In genomic region chr9:91420471-91421021, GRCh38 we compare ENCODE assay signal across 9 cellular contexts. TPM values are rescaled to one million over a fixed set of nuclear protein-coding genes. Genes with fewer than 3 reads are reported as not detected.
A peak's percentile ranks its signal among the peaks of the same experiment; 100 is the strongest.
DNase-seq lines count a peak whose midpoint lies in the region; ATAC-seq and TF ChIP-seq lines count a peak whose summit lies in the region.
"Had no signal": no experiment of that assay in that cellular context is flagged by ENCODE, and none has a peak within 500 bp of the region (broad histone marks: within the 10 kb centered on the region; RNA-seq: fewer than 3 reads in every experiment).

No MANE protein-coding gene starts in this region.

- BruUV-seq in HCT116 (replicated peaks; lab: Mats Ljungman, UMichigan), result no TSS peak

- peaks cover 30 to 38% of the 10 kb centered on the region in 2 donors for H3K36me3 Mint-ChIP-seq in activated naive CD4-positive, alpha-beta T cell treated with anti-CD3 and anti-CD28 coated beads, Interleukin-2, amount 50 U/mL, for 72 hours

- intact Hi-C loops in HCT116 (cut with micrococcal nuclease), result no loop called here

- TF ChIP-seq POLR2A in HCT116 (IDR thresholded peaks at IDR 0.05; ENCODE audit: borderline replicate concordance, extremely low read depth, insufficient read depth, insufficient read length), result no peak

- POLR2A ChIA-PET in HCT116 (lab: Charles Lee), result interaction anchor here (0.8 kb wide), 1 partner anchor 235 kb away, joined by 3 read pairs; no protein-coding TSS in a partner anchor

- CTCF ChIA-PET in HCT116 (lab: Charles Lee), result interaction anchor here (1.0 to 1.3 kb wide), 3 partner anchors 13 to 506 kb away, joined by 3 to 4 read pairs (median 3); no protein-coding TSS in a partner anchor

- DNase-seq in HCT116 (ENCODE audit: low read depth, low spot score), result no peak
- no peak for DNase-seq in activated naive CD4-positive, alpha-beta T cell treated with anti-CD3 and anti-CD28 coated beads, Interleukin-2, amount 50 U/mL, for 72 hours (ENCODE audit: low spot score in 2 of 2)
- DNase-seq in GF-D8 (lab: John Stamatoyannopoulos, UW), result no peak
- no peak for DNase-seq in NCI-H187 treated with DMSO at 0.1 percent for 48 hours (lab: John Stamatoyannopoulos, UW)
- DNase-seq in ACHN, result no peak
- no peak for DNase-seq in GDM1 (lab: John Stamatoyannopoulos, UW)
- DNase-seq: NCI-H1417 treated with DMSO at 0.1 percent for 48 hours had no signal

- H3K27me3 ChIP-seq in HCT116 (ENCODE audit: insufficient read depth, low read length) (no peaks in the 10 kb centered on the region), skeletal muscle tissue (ENCODE audit: control insufficient read depth in 3 of 3, insufficient read depth in 3 of 3, low read length in 3 of 3) (no peaks in the 10 kb centered on the region)

- H3K4me1 ChIP-seq in HCT116 (ENCODE audit: control insufficient read depth in 1 of 2, insufficient read depth in 2 of 2, low read length in 2 of 2) (peaks cover 41 to 65% of the 10 kb centered on the region in 2 experiments), skeletal muscle tissue (ENCODE audit: control insufficient read depth in 3 of 3, insufficient read depth in 3 of 3, low read length in 3 of 3) (peaks cover 22 to 27% (median 23%) of the 10 kb centered on the region in 3 donors)

- H3K27ac ChIP-seq in HCT116 (ENCODE audit: low read depth, low read length), result peak overlapping the region; percentile 55
- peak overlapping the region; percentile 99 for H3K27ac ChIP-seq in skeletal muscle tissue (ENCODE audit: low read depth, low read length)

- TF ChIP-seq RAD21 in HCT116 (IDR thresholded peaks at IDR 0.05; ENCODE audit: low read depth), result no peak

- H3K9me3 Mint-ChIP-seq in activated naive CD4-positive, alpha-beta T cell treated with anti-CD3 and anti-CD28 coated beads, Interleukin-2, amount 50 U/mL, for 72 hours, result no peaks in the 10 kb centered on the region

- peak overlapping the region; percentile 89 to 92 for H3K27ac Mint-ChIP-seq in activated naive CD4-positive, alpha-beta T cell treated with anti-CD3 and anti-CD28 coated beads, Interleukin-2, amount 50 U/mL, for 72 hours

- H3K9me3 ChIP-seq in HCT116 (ENCODE audit: control insufficient read depth in 1 of 2, insufficient read depth in 1 of 2, low read depth in 1 of 2, low read length in 2 of 2) (no peaks in the 10 kb centered on the region), skeletal muscle tissue (ENCODE audit: control insufficient read depth in 3 of 3, low read length in 3 of 3) (no peaks in the 10 kb centered on the region)

- no peaks in the 10 kb centered on the region for H3K9me2 ChIP-seq in HCT116 (ENCODE audit: insufficient read depth)

- H3K36me3 ChIP-seq in HCT116 (ENCODE audit: control insufficient read depth in 1 of 2, insufficient read depth in 2 of 2, low read length in 2 of 2) (no peaks in the 10 kb centered on the region), skeletal muscle tissue (ENCODE audit: control insufficient read depth in 3 of 3, insufficient read depth in 3 of 3, low read length in 3 of 3) (no peaks in the 10 kb centered on the region)

- peak overlapping the region; percentile 83 for H3K4me2 ChIP-seq in HCT116 (ENCODE audit: low read length)

- TF ChIP-seq CTCF in HCT116 (IDR thresholded peaks at IDR 0.05 in 2 of 3, conservative IDR thresholded peaks at IDR 0.05 in 1 of 3; ENCODE audit: borderline replicate concordance in 1 of 3, insufficient read depth in 1 of 3, low read depth in 2 of 3, low read length in 2 of 3), result no peak

- H4K20me1 ChIP-seq in HCT116 (ENCODE audit: insufficient read depth), result peaks cover 9% of the 10 kb centered on the region; the same call in 1 of the 2 replicates

- in situ Hi-C loops in ACHN (cut with HindIII; ENCODE audit: low pct_ligation_motif_present, low pct_unique_long_range_greater_than_20kb, low sequenced_read_pairs), result no loop called here

- no peak for ATAC-seq in HCT116
- no peak for ATAC-seq in activated naive CD4-positive, alpha-beta T cell treated with anti-CD3 and anti-CD28 coated beads, Interleukin-2, amount 50 U/mL, for 72 hours

- H3K9ac ChIP-seq in HCT116 (ENCODE audit: low read length) (0 out of 2 replicates have a peak overlapping the region, but pooled peaks have one; percentile 5), skeletal muscle tissue (ENCODE audit: low read depth in 1 of 3, low read length in 3 of 3) (peak overlapping the region; percentile 76 to 97 (median 93))

- RAD21 ChIA-PET in HCT116 (lab: Charles Lee; ENCODE audit: low non-redundant PET in 1 of 2, low total read pairs in 2 of 2, uncharacterized antibody in 2 of 2, unreplicated experiment in 2 of 2), result no interaction called here

- H2AFZ ChIP-seq in HCT116 (ENCODE audit: low read depth, low read length, poor library complexity, severe bottlenecking), result no peak overlapping the region

- H3K4me3 ChIP-seq in HCT116 (replicated peaks in 1 of 2; ENCODE audit: low read depth in 1 of 2, low read length in 2 of 2) (no peak overlapping the region; a peak in 1 of 4 replicates), iPS-11a (ENCODE audit: low read depth, low read length) (peak overlapping the region; percentile 35), skeletal muscle tissue (ENCODE audit: low read length in 3 of 3) (peak overlapping the region; percentile 1 to 94 (median 88))

- H3K79me2 ChIP-seq in HCT116 (ENCODE audit: insufficient read depth, low read length), result peaks cover 75% of the 10 kb centered on the region

TF ChIP-seq in HCT116, 20 proteins besides CTCF, POLR2A, EP300 and RAD21:
- TF ChIP-seq YY1 (IDR thresholded peaks at IDR 0.05; ENCODE audit: extremely low read depth, insufficient replicate concordance, low read depth, low read length), result no peak
- TF ChIP-seq ELF1 (IDR thresholded peaks at IDR 0.05; ENCODE audit: borderline replicate concordance, low read depth), result no peak
- TF ChIP-seq EZH2 (IDR thresholded peaks at IDR 0.05), result no peak
- TF ChIP-seq POLR2AphosphoS5 (IDR thresholded peaks at IDR 0.05; ENCODE audit: low read depth, low read length), result no peak; the same call in 1 of the 2 replicates
- no peak for TF ChIP-seq JUND (IDR thresholded peaks at IDR 0.05)
- TF ChIP-seq SP1 (IDR thresholded peaks at IDR 0.05; ENCODE audit: low read depth), result no peak
- TF ChIP-seq EGR1 (IDR thresholded peaks at IDR 0.05; ENCODE audit: low read depth), result no peak

RNA-seq across cellular contexts. Expression of gene NFIL3, which starts 3.1 kb away (rescaled TPM):
- total RNA-seq in HCT116 (2021; ENCODE audit: unreplicated experiment) (38.0 TPM), skeletal muscle tissue (15.1 TPM)
- polyA plus RNA-seq in HCT116 (2012), result 32.3 and 36.0 TPM in 2 replicates
- total RNA-seq in activated naive CD4-positive, alpha-beta T cell treated with anti-CD3 and anti-CD28 coated beads, Interleukin-2, amount 50 U/mL, for 72 hours, result 100 to 1,000 TPM in 1 of 2 donors, 10 to 100 TPM in 1; 48.8 to 120 TPM

RNA-seq across cellular contexts. Expression of gene AUH, which starts 58.8 kb away (rescaled TPM):
- 29.0 TPM for total RNA-seq in HCT116 (2021; ENCODE audit: unreplicated experiment)
- 10.8 and 13.3 TPM in 2 replicates for polyA plus RNA-seq in HCT116 (2012)
- 10 to 100 TPM; 24.1 to 39.7 TPM for total RNA-seq in activated naive CD4-positive, alpha-beta T cell treated with anti-CD3 and anti-CD28 coated beads, Interleukin-2, amount 50 U/mL, for 72 hours
- 21.9 TPM for total RNA-seq in skeletal muscle tissue

Comparison
In these comparisons a context has a peak if more than half of its experiments do, and no peak if none do; other contexts are left out.
1. H3K4me3 ChIP-seq: peak in iPS-11a (single experiment) and skeletal muscle tissue (3 of 3); none in HCT116 (0 of 2).